ENCODE assay signal across 8 cellular contexts in the genomic region with DNA sequence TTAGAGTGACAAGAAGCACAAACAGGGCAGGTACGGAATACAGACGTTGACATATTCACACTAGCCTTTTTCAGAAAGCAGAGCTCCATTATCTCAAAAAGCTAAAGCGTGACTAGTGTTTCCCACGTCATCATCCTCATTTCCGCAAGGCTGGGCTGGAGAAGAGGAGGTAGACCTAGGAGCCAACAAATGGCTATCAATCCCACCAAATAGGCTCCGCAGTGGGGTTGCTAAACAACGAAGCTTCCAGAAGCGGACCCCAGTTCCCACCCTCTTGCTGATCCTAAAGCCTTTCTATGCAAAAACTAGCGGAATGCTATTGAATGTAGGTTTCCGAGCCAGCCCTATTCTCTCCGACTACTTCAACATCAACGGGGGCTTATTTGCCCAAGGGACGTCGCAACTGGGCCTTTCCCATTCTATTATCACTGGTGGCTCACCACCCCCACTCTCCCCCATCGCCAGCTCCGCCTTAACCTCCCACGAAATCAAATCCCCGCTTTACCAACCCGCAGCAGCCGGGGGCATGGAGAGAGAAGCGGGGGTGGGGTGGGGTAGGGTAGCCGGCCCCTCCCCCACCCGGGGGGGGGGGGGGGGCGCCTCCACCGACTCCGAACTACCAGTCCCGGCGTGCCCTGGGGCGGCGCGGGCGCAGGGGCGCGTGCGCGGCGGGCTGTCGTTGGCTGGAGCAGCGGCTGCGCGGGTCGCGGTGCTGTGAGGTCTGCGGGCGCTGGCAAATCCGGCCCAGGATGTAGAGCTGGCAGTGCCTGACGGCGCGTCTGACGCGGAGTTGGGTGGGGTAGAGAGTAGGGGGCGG. TPM values are rescaled to one million over a fixed set of nuclear protein-coding genes. Genes with fewer than 3 reads are reported as not detected.
A peak's percentile ranks its signal among the peaks of the same experiment; 100 is the strongest.
DNase-seq lines count a peak whose midpoint lies in the region; ATAC-seq and TF ChIP-seq lines count a peak whose summit lies in the region.

A gene with protein sequence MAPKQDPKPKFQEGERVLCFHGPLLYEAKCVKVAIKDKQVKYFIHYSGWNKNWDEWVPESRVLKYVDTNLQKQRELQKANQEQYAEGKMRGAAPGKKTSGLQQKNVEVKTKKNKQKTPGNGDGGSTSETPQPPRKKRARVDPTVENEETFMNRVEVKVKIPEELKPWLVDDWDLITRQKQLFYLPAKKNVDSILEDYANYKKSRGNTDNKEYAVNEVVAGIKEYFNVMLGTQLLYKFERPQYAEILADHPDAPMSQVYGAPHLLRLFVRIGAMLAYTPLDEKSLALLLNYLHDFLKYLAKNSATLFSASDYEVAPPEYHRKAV (plus strand): TSS at position 736 of the 817 bp plus-strand sequence. CDS start 128 bp downstream, outside the sequence.

- intact Hi-C loops in ascending aorta (cut with DNase I): loop anchor here (1.0 to 2.0 kb wide), 2 partner anchors 12 to 116 kb away; no protein-coding TSS in a partner anchor
- intact Hi-C loops in psoas muscle (cut with DNase I): loop anchor here in 1 of 2 donors (10.0 kb wide), 1 partner anchor 108 kb away; no protein-coding TSS in a partner anchor

- H3K27ac ChIP-seq in ascending aorta (peak within 1 kb of the TSS; percentile 100), right atrium auricular region (peak within 1 kb of the TSS; percentile 100), psoas muscle (peak within 1 kb of the TSS; percentile 99)

- no peak for TF ChIP-seq CTCF in ascending aorta (IDR thresholded peaks at IDR 0.05)
- TF ChIP-seq CTCF in right atrium auricular region (IDR thresholded peaks at IDR 0.05): no peak
- no peak for TF ChIP-seq CTCF in psoas muscle (IDR thresholded peaks at IDR 0.05)

- no peak for TF ChIP-seq POLR2A in GM18505 (IDR thresholded peaks at IDR 0.05; ENCODE audit: borderline replicate concordance, extremely low read depth, insufficient read depth, insufficient read length)

- peak within 1 kb of the TSS; percentile 98 to 99 for H3K4me3 ChIP-seq in ascending aorta
- peak within 1 kb of the TSS; percentile 86 to 100 for H3K4me3 ChIP-seq in right atrium auricular region
- peak within 1 kb of the TSS; percentile 84 for H3K4me3 ChIP-seq in psoas muscle

- peak; percentile 68 for ATAC-seq in GM18505 (IDR thresholded peaks at IDR 0.05; ENCODE audit: unreplicated experiment)
- ATAC-seq in HG03025 (IDR thresholded peaks at IDR 0.05; ENCODE audit: low FRiP score, unreplicated experiment): peak; percentile 61
- ATAC-seq in psoas muscle: peak; percentile 94 to 97 (median 96)

- DNase-seq in NCI-H2029 treated with DMSO at 0.1 percent for 48 hours (lab: John Stamatoyannopoulos, UW) (peak; percentile 24), T-helper 22 cell (ENCODE audit: low read depth) (peak; percentile 94), ascending aorta (ENCODE audit: low spot score in 2 of 2) (peak; percentile 95 to 99), right atrium auricular region (ENCODE audit: low spot score) (peak; percentile 97), psoas muscle (peak; percentile 97 to 98), ureter (ENCODE audit: low spot score) (peak; percentile 97)

- H3K9me3 ChIP-seq in ascending aorta (no peaks in the 10 kb centered on the region), right atrium auricular region (no peaks in the 10 kb centered on the region), psoas muscle (no peaks in the 10 kb centered on the region)

- H3K27me3 ChIP-seq in ascending aorta: no peaks in the 10 kb centered on the region
- no peaks in the 10 kb centered on the region for H3K27me3 ChIP-seq in right atrium auricular region
- H3K27me3 ChIP-seq in psoas muscle (ENCODE audit: insufficient read depth in 3 of 3, low read length in 2 of 3): no peaks in the 10 kb centered on the region

- WGBS in psoas muscle, 3 donors: 8 to 10% (median 10%) methylated on average over 45 to 51 of the region's 52 CpGs

- peaks cover 2 to 11% of the 10 kb centered on the region in 2 donors for H3K4me1 ChIP-seq in ascending aorta
- H3K4me1 ChIP-seq in right atrium auricular region: peaks cover 0 to 35% of the 10 kb centered on the region in 2 donors
- peaks cover 24% of the 10 kb centered on the region for H3K4me1 ChIP-seq in psoas muscle

- H3K36me3 ChIP-seq in ascending aorta (no peaks in the 10 kb centered on the region), right atrium auricular region (no peaks in the 10 kb centered on the region), psoas muscle (ENCODE audit: insufficient read depth in 1 of 2, low read depth in 1 of 2) (no peaks in the 10 kb centered on the region)

RNA-seq across cellular contexts. Expression of the gene that starts here (rescaled TPM):
- total RNA-seq in ascending aorta (108 TPM), right atrium auricular region (100 to 1,000 TPM; 330 to 368 TPM), psoas muscle (100 to 1,000 TPM; 262 to 357 (median 341) TPM), ureter (252 TPM)
- 100 to 1,000 TPM; 288 to 679 (median 327) TPM for polyA plus RNA-seq in psoas muscle

Comparison
In these comparisons a context has a peak if more than half of its experiments do, and no peak if none do; other contexts are left out.
1. Peak in every context shown above with its lines: DNase-seq, ATAC-seq, H3K4me3 ChIP-seq and H3K27ac ChIP-seq.
2. DNase-seq: peak in every context shown above with its lines; median percentile 98 in psoas muscle; 97 in ascending aorta; 97 in right atrium auricular region; 97 in ureter; 94 in T-helper 22 cell; 24 in NCI-H2029 treated with DMSO at 0.1 percent for 48 hours.